In genomic region chr7:131688738-131689661, GRCh38 we compare ENCODE assay signal across 8 cellular contexts.
A peak's percentile ranks its signal among the peaks of the same experiment; 100 is the strongest.
DNase-seq lines count a peak whose midpoint lies in the region; ATAC-seq and TF ChIP-seq lines count a peak whose summit lies in the region.

No MANE protein-coding gene starts in this region.

- no peaks in the 10 kb centered on the region for H3K4me1 ChIP-seq in DOHH2 (ENCODE audit: control insufficient read depth, low read length)
- H3K4me1 ChIP-seq in mucosa of descending colon (ENCODE audit: low read depth): peaks cover 7% of the 10 kb centered on the region

- no peak overlapping the region for H3K27ac ChIP-seq in DOHH2 (ENCODE audit: low read depth, low read length)

- H3K27me3 Mint-ChIP-seq in endothelial cell (ENCODE audit: unreplicated experiment): peaks cover 7% of the 10 kb centered on the region

- DNase-seq in NCI-H748 treated with DMSO at 0.1 percent for 48 hours (lab: John Stamatoyannopoulos, UW): peak; percentile 16
- DNase-seq in activated CD8-positive, alpha-beta memory T cell treated with anti-CD3 and anti-CD28 coated beads for 48 hours (ENCODE audit: low read depth in 2 of 3, low spot score in 2 of 3): peak; percentile 12 to 34 (median 33)
- peak; percentile 85 for DNase-seq in endothelial cell (ENCODE audit: low spot score)
- peak in 2 of 3 donors; percentile 72 for DNase-seq in mucosa of descending colon
- DNase-seq in stimulated activated CD8-positive, alpha-beta memory T cell treated with anti-CD3 and anti-CD28 coated beads, Interleukin-7, amount 100 ng/mL, for 48 hours (ENCODE audit: extremely low read depth in 1 of 2, low read depth in 1 of 2): peak; percentile 19 to 28

- no peaks in the 10 kb centered on the region for H3K79me2 ChIP-seq in DOHH2 (ENCODE audit: control insufficient read depth, low read length)

- H3K4me1 Mint-ChIP-seq in endothelial cell (ENCODE audit: unreplicated experiment): peaks cover 2% of the 10 kb centered on the region

- no peaks in the 10 kb centered on the region for H4K20me1 ChIP-seq in DOHH2 (ENCODE audit: control insufficient read depth, insufficient read depth, low read depth, low read length)

- no peaks in the 10 kb centered on the region for H3K27me3 ChIP-seq in DOHH2 (ENCODE audit: control insufficient read depth, low read length)

- H3K36me3 Mint-ChIP-seq in endothelial cell (ENCODE audit: low read depth, unreplicated experiment): no peaks in the 10 kb centered on the region

- ATAC-seq in HG02798 (IDR thresholded peaks at IDR 0.05; ENCODE audit: poor library complexity, unreplicated experiment): peak; percentile 71
- peak; percentile 79 for ATAC-seq in mucosa of descending colon
- ATAC-seq in GM18870 (IDR thresholded peaks at IDR 0.05; ENCODE audit: unreplicated experiment): no peak

- H3K36me3 ChIP-seq in DOHH2 (ENCODE audit: control insufficient read depth, low read length) (no peaks in the 10 kb centered on the region), mucosa of descending colon (ENCODE audit: low read depth) (no peaks in the 10 kb centered on the region)

- no peak overlapping the region for H3K4me2 ChIP-seq in DOHH2 (ENCODE audit: low read length)

- no peak overlapping the region for H3K4me3 ChIP-seq in DOHH2 (ENCODE audit: low read length)
- H3K4me3 ChIP-seq in mucosa of descending colon: no peak overlapping the region

- intact Hi-C loops in mucosa of descending colon (cut with DNase I, micrococcal nuclease): loop anchor here in 1 of 2 donors (10.0 kb wide), 1 partner anchor 896 kb away; no protein-coding TSS in a partner anchor

- no peaks in the 10 kb centered on the region for H3K9me2 ChIP-seq in DOHH2 (replicated peaks; ENCODE audit: control insufficient read depth, low read length)

- H3F3A ChIP-seq in DOHH2 (ENCODE audit: control insufficient read depth, insufficient read depth): no peaks in the 10 kb centered on the region

- H3K9me3 ChIP-seq in DOHH2 (ENCODE audit: control insufficient read depth, insufficient read depth, low read length) (no peaks in the 10 kb centered on the region), mucosa of descending colon (no peaks in the 10 kb centered on the region)

- H3K27ac Mint-ChIP-seq in endothelial cell (ENCODE audit: unreplicated experiment): no peak overlapping the region

- no peaks in the 10 kb centered on the region for H3K9me3 Mint-ChIP-seq in endothelial cell (ENCODE audit: unreplicated experiment)

- TF ChIP-seq CTCF in DOHH2 (IDR thresholded peaks at IDR 0.05; ENCODE audit: low read depth, low read length, poor library complexity, severe bottlenecking) (peak; percentile 97), endothelial cell (IDR thresholded peaks at IDR 0.05; ENCODE audit: unreplicated experiment) (peak; percentile 97), mucosa of descending colon (IDR thresholded peaks at IDR 0.05) (peak; percentile 86)

- no peak overlapping the region for H3K4me3 Mint-ChIP-seq in endothelial cell (ENCODE audit: unreplicated experiment)

Comparison
In these comparisons a context has a peak if more than half of its experiments do, and no peak if none do; other contexts are left out.
1. DNase-seq: peak in every context shown above with its lines; median percentile 85 in endothelial cell; 72 in mucosa of descending colon; 33 in activated CD8-positive, alpha-beta memory T cell treated with anti-CD3 and anti-CD28 coated beads for 48 hours; 24 in stimulated activated CD8-positive, alpha-beta memory T cell treated with anti-CD3 and anti-CD28 coated beads, Interleukin-7, amount 100 ng/mL, for 48 hours; 16 in NCI-H748 treated with DMSO at 0.1 percent for 48 hours.